In the genomic region with DNA sequence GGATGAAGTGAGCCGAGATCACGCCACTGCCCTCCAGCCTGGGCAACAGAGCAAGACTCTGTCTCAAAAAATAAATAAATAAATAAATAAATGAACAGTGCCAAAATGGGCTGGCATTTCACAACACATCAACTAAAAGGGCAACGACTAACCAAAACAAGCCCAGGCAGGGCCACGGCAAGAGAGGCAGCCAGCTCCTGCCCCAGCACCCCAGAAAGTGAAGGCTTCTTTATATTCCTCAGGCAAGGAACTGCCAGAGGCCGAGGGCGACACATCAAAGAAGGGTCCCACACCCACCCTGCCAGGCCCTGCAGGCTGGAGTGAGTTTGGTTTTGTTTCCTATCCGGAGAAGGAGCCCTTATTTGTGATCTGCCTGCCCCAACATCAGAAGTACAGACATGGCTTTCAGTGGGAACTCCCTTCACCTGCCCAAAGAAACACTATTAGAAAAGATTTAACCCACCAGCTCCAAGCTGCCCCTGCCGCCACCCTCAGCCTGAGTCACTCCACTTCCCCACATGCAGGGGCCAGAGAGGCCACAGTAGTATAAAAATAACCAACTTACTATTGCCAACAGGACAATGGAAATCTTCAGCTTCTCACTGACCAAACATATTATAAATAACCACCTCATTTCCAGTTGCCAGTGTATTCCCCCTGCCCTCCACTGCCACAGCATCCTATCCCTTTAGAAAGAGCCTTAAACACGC, we compare ENCODE assay signal across 11 cellular contexts. TPM values are rescaled to one million over a fixed set of nuclear protein-coding genes. Genes with fewer than 3 reads are reported as not detected.
DNase-seq lines count a peak whose midpoint lies in the region; ATAC-seq and TF ChIP-seq lines count a peak whose summit lies in the region.
"Had no signal": no experiment of that assay in that cellular context is flagged by ENCODE, and none has a peak within 500 bp of the region (broad histone marks: within the 10 kb centered on the region; RNA-seq: fewer than 3 reads in every experiment).

No MANE protein-coding gene starts in this region.

- POLR2A ChIA-PET in activated CD4-positive, alpha-beta T cell treated with anti-CD3 and anti-CD28 coated beads for 36 hours (lab: Charles Lee), result interaction anchor here (1.0 kb wide), 1 partner anchor 17 kb away, joined by 3 read pairs; no protein-coding TSS in a partner anchor

- peak overlapping the region; percentile 82 to 86 for H3K27ac ChIP-seq in right atrium auricular region
- H3K27ac ChIP-seq: upper lobe of left lung had no signal

- no peaks in the 10 kb centered on the region for H3K36me3 ChIP-seq in right atrium auricular region
- no peaks in the 10 kb centered on the region for H3K36me3 ChIP-seq in H7 (replicated peaks; ENCODE audit: control insufficient read depth, insufficient read depth, low read length)
- H3K36me3 ChIP-seq: upper lobe of left lung had no signal

- no peak for ATAC-seq in activated CD4-positive, alpha-beta T cell treated with anti-CD3 and anti-CD28 coated beads for 36 hours
- ATAC-seq in stimulated activated naive CD8-positive, alpha-beta T cell treated with anti-CD3 and anti-CD28 coated beads, Interleukin-15, amount 100 ng/mL, for 72 hours, result no peak
- ATAC-seq in HG03025 (IDR thresholded peaks at IDR 0.05; ENCODE audit: low FRiP score, unreplicated experiment), result no peak
- ATAC-seq: mucosa of descending colon had no signal

- no peaks in the 10 kb centered on the region for H3K27me3 Mint-ChIP-seq in activated CD4-positive, alpha-beta T cell treated with anti-CD3 and anti-CD28 coated beads for 36 hours
- no peaks in the 10 kb centered on the region for H3K27me3 Mint-ChIP-seq in brain
- no peaks in the 10 kb centered on the region for H3K27me3 Mint-ChIP-seq in stimulated activated naive CD8-positive, alpha-beta T cell treated with anti-CD3 and anti-CD28 coated beads, Interleukin-15, amount 100 ng/mL, for 72 hours

- DNase-seq in activated CD4-positive, alpha-beta T cell treated with anti-CD3 and anti-CD28 coated beads for 36 hours, result no peak
- DNase-seq in activated CD4-positive, alpha-beta T cell treated with anti-CD3 and anti-CD28 coated beads, Interleukin-2, amount 50 U/mL, for 48 hours, result no peak
- DNase-seq in right atrium auricular region (ENCODE audit: low spot score) (no peak), H7 (no peak)
- no peak for DNase-seq in stimulated activated naive CD8-positive, alpha-beta T cell treated with anti-CD3 and anti-CD28 coated beads, Interleukin-15, amount 100 ng/mL, for 72 hours
- DNase-seq in stimulated activated CD4-positive, alpha-beta T cell treated with anti-CD3 and anti-CD28 coated beads, Interleukin-15, amount 100 ng/mL, for 24 hours, result no peak
- DNase-seq: mucosa of descending colon, NCI-H69, upper lobe of left lung had no signal

- H3K9me3 Mint-ChIP-seq in activated CD4-positive, alpha-beta T cell treated with anti-CD3 and anti-CD28 coated beads for 36 hours (ENCODE audit: low read depth), result no peaks in the 10 kb centered on the region
- H3K9me3 Mint-ChIP-seq in brain, result no peaks in the 10 kb centered on the region
- no peaks in the 10 kb centered on the region for H3K9me3 Mint-ChIP-seq in stimulated activated naive CD8-positive, alpha-beta T cell treated with anti-CD3 and anti-CD28 coated beads, Interleukin-15, amount 100 ng/mL, for 72 hours

- H3K9me3 ChIP-seq in right atrium auricular region, result no peaks in the 10 kb centered on the region
- H3K9me3 ChIP-seq: mucosa of descending colon, upper lobe of left lung had no signal

- TF ChIP-seq CTCF in brain (conservative IDR thresholded peaks at IDR 0.05), result no peak
- TF ChIP-seq CTCF in right atrium auricular region (IDR thresholded peaks at IDR 0.05), result no peak

- H3K4me1 Mint-ChIP-seq in activated CD4-positive, alpha-beta T cell treated with anti-CD3 and anti-CD28 coated beads for 36 hours, result peaks cover 46% of the 10 kb centered on the region
- peaks cover 42% of the 10 kb centered on the region for H3K4me1 Mint-ChIP-seq in brain
- peaks cover 59% of the 10 kb centered on the region for H3K4me1 Mint-ChIP-seq in stimulated activated naive CD8-positive, alpha-beta T cell treated with anti-CD3 and anti-CD28 coated beads, Interleukin-15, amount 100 ng/mL, for 72 hours

- peak overlapping the region in 1 of 2 donors; percentile 2 for H3K4me3 ChIP-seq in right atrium auricular region
- H3K4me3 ChIP-seq in H7 (ENCODE audit: insufficient read depth, low read depth, low read length), result no peak overlapping the region
- H3K4me3 ChIP-seq: mucosa of descending colon, upper lobe of left lung had no signal

- peaks cover 0 to 64% of the 10 kb centered on the region in 2 donors for H3K4me1 ChIP-seq in right atrium auricular region

- H3K27me3 ChIP-seq in right atrium auricular region, result no peaks in the 10 kb centered on the region
- H3K27me3 ChIP-seq in H7 (ENCODE audit: control insufficient read depth, insufficient read depth, low read length), result no peaks in the 10 kb centered on the region
- H3K27me3 ChIP-seq: upper lobe of left lung had no signal

- peaks cover 22% of the 10 kb centered on the region for H3K36me3 Mint-ChIP-seq in activated CD4-positive, alpha-beta T cell treated with anti-CD3 and anti-CD28 coated beads for 36 hours (ENCODE audit: low read depth)
- peaks cover 43% of the 10 kb centered on the region for H3K36me3 Mint-ChIP-seq in brain

- H3K27ac Mint-ChIP-seq in activated CD4-positive, alpha-beta T cell treated with anti-CD3 and anti-CD28 coated beads for 36 hours, result peak overlapping the region; percentile 31
- H3K27ac Mint-ChIP-seq in brain, result peak overlapping the region; percentile 14 to 69 (median 55)
- H3K27ac Mint-ChIP-seq in stimulated activated naive CD8-positive, alpha-beta T cell treated with anti-CD3 and anti-CD28 coated beads, Interleukin-15, amount 100 ng/mL, for 72 hours, result peak overlapping the region; percentile 14 to 70

- intact Hi-C loops in activated CD4-positive, alpha-beta T cell treated with anti-CD3 and anti-CD28 coated beads for 36 hours (cut with DNase I, micrococcal nuclease), result no loop called here

- no peak overlapping the region for H3K4me3 Mint-ChIP-seq in activated CD4-positive, alpha-beta T cell treated with anti-CD3 and anti-CD28 coated beads for 36 hours
- H3K4me3 Mint-ChIP-seq in brain, result peak overlapping the region in 2 of 5 experiments; percentile 20 to 39
- H3K4me3 Mint-ChIP-seq in stimulated activated naive CD8-positive, alpha-beta T cell treated with anti-CD3 and anti-CD28 coated beads, Interleukin-15, amount 100 ng/mL, for 72 hours, result no peak overlapping the region

- CTCF ChIA-PET in activated CD4-positive, alpha-beta T cell treated with anti-CD3 and anti-CD28 coated beads for 36 hours (lab: Charles Lee), result interaction anchor here (0.7 to 1.0 kb wide), 2 partner anchors 51 to 67 kb away, joined by 3 read pairs; no protein-coding TSS in a partner anchor

RNA-seq across cellular contexts. Expression of a gene that starts 8.0 kb away (rescaled TPM):
- 10 to 100 TPM; 26.8 to 33.0 TPM for total RNA-seq in activated CD4-positive, alpha-beta T cell treated with anti-CD3 and anti-CD28 coated beads for 36 hours
- 33.4 TPM for polyA plus RNA-seq in brain (ENCODE audit: insufficient read depth, low read depth, low replicate concordance)
- 10 to 100 TPM; 39.3 to 53.1 TPM for total RNA-seq in right atrium auricular region
- total RNA-seq in H7 (2014; rRNA removed; shearing (Covaris generic)), result 24.4 and 27.6 TPM in 2 replicates

RNA-seq across cellular contexts. Expression of a gene that starts 16.6 kb away (rescaled TPM):
- total RNA-seq in activated CD4-positive, alpha-beta T cell treated with anti-CD3 and anti-CD28 coated beads for 36 hours, result 10 to 100 TPM; 49.7 to 62.1 TPM
- polyA plus RNA-seq in brain (ENCODE audit: insufficient read depth, low read depth, low replicate concordance), result 82.0 TPM
- total RNA-seq in right atrium auricular region, result 10 to 100 TPM; 57.5 to 83.0 TPM
- total RNA-seq in H7 (2014; rRNA removed; shearing (Covaris generic)), result 15.8 and 20.1 TPM in 2 replicates

RNA-seq across cellular contexts. Expression of a gene that starts 58.4 kb away (rescaled TPM):
- total RNA-seq in activated CD4-positive, alpha-beta T cell treated with anti-CD3 and anti-CD28 coated beads for 36 hours, result 10 to 100 TPM in 1 of 2 experiments, 1 to 10 TPM in 1; 5.6 to 12.8 TPM
- 5.0 TPM for polyA plus RNA-seq in brain (ENCODE audit: insufficient read depth, low read depth, low replicate concordance)
- 1 to 10 TPM in 1 of 2 donors, under 1 TPM in 1; 0.59 to 2.4 TPM for total RNA-seq in right atrium auricular region
- total RNA-seq in H7 (2014; rRNA removed; shearing (Covaris generic)), result 4.4 and 5.1 TPM in 2 replicates
